Comparison of ENCODE assay signal across 12 cellular contexts in the genomic region with DNA sequence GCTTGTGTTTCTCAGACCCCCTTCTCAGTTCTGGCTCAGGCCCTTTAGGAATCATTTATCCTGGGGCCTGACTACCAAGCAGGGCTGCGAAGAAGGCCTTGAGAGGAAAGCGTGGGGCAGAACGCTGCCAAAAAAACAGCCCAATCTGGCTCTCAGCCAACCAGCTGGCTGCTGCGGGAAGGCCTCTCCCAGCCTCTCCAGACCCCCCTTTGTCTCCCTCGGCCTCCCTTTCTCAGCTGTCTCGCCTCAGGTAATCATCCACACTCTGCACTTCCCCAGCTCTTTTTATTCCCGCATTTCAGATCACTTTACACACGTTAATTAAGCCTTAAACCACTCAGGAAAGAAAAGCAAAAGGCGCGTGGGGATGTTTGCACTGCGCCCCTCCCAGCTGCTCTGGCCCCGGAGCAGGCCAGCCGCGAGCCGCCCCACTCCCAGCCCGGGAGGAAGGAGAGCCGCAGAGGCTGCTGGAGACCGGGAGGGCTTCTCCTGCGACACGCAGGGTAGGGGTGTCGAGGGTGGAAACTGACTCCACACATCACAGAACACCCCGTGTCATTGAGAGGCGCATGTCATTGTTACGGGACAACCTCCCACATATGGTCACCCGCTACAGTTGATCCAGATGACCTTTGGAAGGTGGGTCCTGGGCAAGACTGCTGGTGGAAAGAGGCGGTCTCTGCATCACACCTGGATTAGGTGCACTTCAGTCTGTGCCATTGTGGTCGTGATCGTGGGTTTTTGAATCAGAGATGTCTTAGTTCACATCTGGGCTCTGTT.
DNase-seq lines count a peak whose midpoint lies in the region; ATAC-seq, FAIRE-seq and TF ChIP-seq lines count a peak whose summit lies in the region.
"Had no signal": no experiment of that assay in that cellular context is flagged by ENCODE, and none has a peak within 500 bp of the region (broad histone marks: within the 10 kb centered on the region; RNA-seq: fewer than 3 reads in every experiment).

No MANE protein-coding gene starts in this region.

- no peak overlapping the region for H3K27ac ChIP-seq in astrocyte (ENCODE audit: low read depth, low read length)
- H3K27ac ChIP-seq: tibial artery had no signal

- peaks cover 6% of the 10 kb centered on the region for H3K4me1 ChIP-seq in astrocyte (ENCODE audit: insufficient read depth, low read length)
- H3K4me1 ChIP-seq: tibial artery had no signal

- DNase-seq in DMS153 treated with DMSO at 0.1 percent for 48 hours (lab: John Stamatoyannopoulos, UW; ENCODE audit: unreplicated experiment) (peak; percentile 67), NCI-H1694 (lab: John Stamatoyannopoulos, UW) (peak; percentile 90), astrocyte (ENCODE audit: low read depth) (peak; percentile 54), myocyte (ENCODE audit: low read depth) (peak; percentile 2), OCI-M1 (lab: John Stamatoyannopoulos, UW) (no peak), dedifferentiated amniotic fluid mesenchymal stem cell (ENCODE audit: extremely low spot score) (no peak), ACHN (no peak)
- DNase-seq: EL, small intestine, tibial artery had no signal

- no peak for ATAC-seq in GM19324 (IDR thresholded peaks at IDR 0.05; ENCODE audit: low FRiP score, unreplicated experiment)

- in situ Hi-C loops in ACHN (cut with HindIII; ENCODE audit: low pct_ligation_motif_present, low pct_unique_long_range_greater_than_20kb, low sequenced_read_pairs): no loop called here

- H3K9ac ChIP-seq in astrocyte (ENCODE audit: low read length): no peak overlapping the region

- peak overlapping the region; percentile 6 for H3K4me2 ChIP-seq in astrocyte (ENCODE audit: low read length)

- H3K4me3 Mint-ChIP-seq in astrocyte (ENCODE audit: unreplicated experiment): no peak overlapping the region
- H3K4me3 Mint-ChIP-seq: dendritic cell treated with granulocyte-macrophage colony-stimulating factor and Interleukin-4, amounts not matched to agents 40 ng/mL and 50 ng/mL, for 4 days had no signal

- H3K79me2 ChIP-seq in astrocyte (ENCODE audit: insufficient read depth, low read length): no peaks in the 10 kb centered on the region

- no peak overlapping the region for H3K4me3 ChIP-seq in astrocyte (ENCODE audit: insufficient read depth, low read depth, low read length)
- H3K4me3 ChIP-seq: tibial artery had no signal

- FAIRE-seq in astrocyte (lab: Jason Lieb, UNC): no peak
- FAIRE-seq: small intestine had no signal

- H3K9me3 ChIP-seq in astrocyte (ENCODE audit: insufficient read depth, low read depth, low read length): no peaks in the 10 kb centered on the region
- H3K9me3 ChIP-seq: tibial artery had no signal

- no peaks in the 10 kb centered on the region for H3K36me3 ChIP-seq in astrocyte (ENCODE audit: insufficient read depth, low read length)
- H3K36me3 ChIP-seq: tibial artery had no signal

- TF ChIP-seq CTCF in astrocyte (IDR thresholded peaks at IDR 0.05; ENCODE audit: insufficient read depth, low read depth, low read length): no peak

- no peak overlapping the region for H3K27ac Mint-ChIP-seq in astrocyte (ENCODE audit: unreplicated experiment)
- H3K27ac Mint-ChIP-seq: dendritic cell treated with granulocyte-macrophage colony-stimulating factor and Interleukin-4, amounts not matched to agents 40 ng/mL and 50 ng/mL, for 4 days had no signal

- H3K4me1 Mint-ChIP-seq in astrocyte (ENCODE audit: low read depth, unreplicated experiment): peaks cover 9% of the 10 kb centered on the region

- no peaks in the 10 kb centered on the region for H3K27me3 ChIP-seq in astrocyte (ENCODE audit: insufficient read depth, low read length)
- H3K27me3 ChIP-seq: tibial artery had no signal

- H2AFZ ChIP-seq in astrocyte (ENCODE audit: low read depth, low read length): peak overlapping the region; percentile 56

- H4K20me1 ChIP-seq in astrocyte (ENCODE audit: insufficient read depth, low read length): no peaks in the 10 kb centered on the region

- H3K9me3 Mint-ChIP-seq in astrocyte (ENCODE audit: unreplicated experiment): peaks cover 4% of the 10 kb centered on the region

- no peaks in the 10 kb centered on the region for H3K27me3 Mint-ChIP-seq in astrocyte (ENCODE audit: low read depth, unreplicated experiment)
- H3K27me3 Mint-ChIP-seq: dendritic cell treated with granulocyte-macrophage colony-stimulating factor and Interleukin-4, amounts not matched to agents 40 ng/mL and 50 ng/mL, for 4 days had no signal

- H3K36me3 Mint-ChIP-seq in astrocyte (ENCODE audit: low read depth, unreplicated experiment): peaks cover 2% of the 10 kb centered on the region

Comparison
In these comparisons a context has a peak if more than half of its experiments do, and no peak if none do; other contexts are left out.
1. DNase-seq: peak in DMS153 treated with DMSO at 0.1 percent for 48 hours (single experiment), NCI-H1694 (single experiment), astrocyte (single experiment) and myocyte (single experiment); none in OCI-M1 (single experiment), dedifferentiated amniotic fluid mesenchymal stem cell (single experiment) and ACHN (single experiment).